31 cellular contexts compared by ENCODE assay signal in genomic region chr4:156496797-156497196, GRCh38.
A peak's percentile ranks its signal among the peaks of the same experiment; 100 is the strongest.
DNase-seq lines count a peak whose midpoint lies in the region; ATAC-seq and TF ChIP-seq lines count a peak whose summit lies in the region.
"Had no signal": no experiment of that assay in that cellular context is flagged by ENCODE, and none has a peak within 500 bp of the region (broad histone marks: within the 10 kb centered on the region; RNA-seq: fewer than 3 reads in every experiment).

No MANE protein-coding gene starts in this region.

- no peaks in the 10 kb centered on the region for H3F3A ChIP-seq in GM23338 (replicated peaks; ENCODE audit: low read depth)

- in situ Hi-C loops in brain microvascular endothelial cell (cut with HindIII; ENCODE audit: low pct_ligation_motif_present, low sequenced_read_pairs) = no loop called here

- H3K4me3 ChIP-seq in ACC112 (ENCODE audit: low read depth, low read length) = 0 out of 2 replicates have a peak overlapping the region, but pooled peaks have one; percentile 0
- H3K4me3 ChIP-seq in GM23338 = no peak overlapping the region
- H3K4me3 ChIP-seq in brain microvascular endothelial cell (ENCODE audit: low read depth, low read length) = no peak overlapping the region
- H3K4me3 ChIP-seq: BLaER1, HAP-1, hepatocyte, left lung, thyroid gland had no signal

- H3K27me3 ChIP-seq in ACC112 (ENCODE audit: insufficient read depth, low read length) (no peaks in the 10 kb centered on the region), GM23338 (ENCODE audit: insufficient read depth) (no peaks in the 10 kb centered on the region), brain microvascular endothelial cell (replicated peaks) (no peaks in the 10 kb centered on the region)
- H3K27me3 ChIP-seq: BLaER1, hepatocyte, left lung, thyroid gland had no signal

- H3K4me2 ChIP-seq in GM23338 = no peak overlapping the region
- H3K4me2 ChIP-seq: BLaER1, hepatocyte, SK-N-SH had no signal

- H3K27me3 Mint-ChIP-seq in GM23338 (ENCODE audit: insufficient read depth, low read depth, poor library complexity) (peaks cover 2% of the 10 kb centered on the region), glutamatergic neuron (ENCODE audit: unreplicated experiment) (peaks cover 4% of the 10 kb centered on the region)

- H3K27ac Mint-ChIP-seq in GM23338 = peak overlapping the region; percentile 8; the same call in 1 of the 2 replicates
- peak overlapping the region; percentile 90 for H3K27ac Mint-ChIP-seq in glutamatergic neuron (ENCODE audit: unreplicated experiment)
- H3K27ac Mint-ChIP-seq: mesothelial cell of epicardium; natural killer cell; T-helper 2 cell treated with Interferon-gamma antibody and Interleukin-4, amounts not matched to agents 5 μg/mL and 100 μg/mL, for 36 hours had no signal

- H3K36me3 ChIP-seq in ACC112 (ENCODE audit: insufficient read depth, low read length) (no peaks in the 10 kb centered on the region), GM23338 (ENCODE audit: insufficient read depth) (no peaks in the 10 kb centered on the region), brain microvascular endothelial cell (replicated peaks) (no peaks in the 10 kb centered on the region)
- H3K36me3 ChIP-seq: BLaER1, HAP-1, left lung, thyroid gland had no signal

- DNase-seq in GM23338 (ENCODE audit: low spot score) = no peak
- peak; percentile 32 for DNase-seq in brain microvascular endothelial cell
- DNase-seq in glutamatergic neuron = no peak
- DNase-seq in left lobe of liver (ENCODE audit: low spot score) = no peak
- no peak for DNase-seq in inferior parietal cortex (ENCODE audit: extremely low spot score)
- no peak for DNase-seq in cerebellar cortex (ENCODE audit: low spot score)
- DNase-seq: activated CD4-positive, alpha-beta T cell treated with anti-CD3 and anti-CD28 coated beads for 48 hours; activated naive CD4-positive, alpha-beta T cell treated with Interleukin-2 at 50 U/mL for 16 hours; activated T-cell treated with anti-CD3 and anti-CD28 coated beads, Interleukin-2, amount 50 U/mL, for 48 hours; amniotic stem cell; Caco-2; dermis blood vessel endothelial cell; DMS79 treated with DMSO at 0.1 percent for 48 hours; foreskin melanocyte; left lung; natural killer cell; NCI-H1092 treated with DMSO at 0.1 percent for 48 hours; NCI-H2029; NCI-H226; NCI-H774; SK-N-SH; stimulated activated naive CD8-positive, alpha-beta T cell treated with anti-CD3 and anti-CD28 coated beads, Interleukin-15, Interleukin-2, amounts not matched to agents 100 U/mL and 50 U/mL, for 24 hours; thyroid gland had no signal

- H3K27ac ChIP-seq in ACC112 (ENCODE audit: low read depth, low read length) (peak overlapping the region; percentile 43), GM23338 (ENCODE audit: low read depth) (no peak overlapping the region), brain microvascular endothelial cell (no peak overlapping the region)
- H3K27ac ChIP-seq: 22Rv1, BLaER1, hepatocyte, left lung, thyroid gland had no signal

- H4K20me1 ChIP-seq in GM23338 (replicated peaks; ENCODE audit: insufficient read depth) = no peaks in the 10 kb centered on the region
- H4K20me1 ChIP-seq: BLaER1 had no signal

- no peak overlapping the region for H3K4me3 Mint-ChIP-seq in GM23338
- H3K4me3 Mint-ChIP-seq in glutamatergic neuron (ENCODE audit: unreplicated experiment) = no peak overlapping the region
- H3K4me3 Mint-ChIP-seq: mesothelial cell of epicardium; natural killer cell; T-helper 2 cell treated with Interferon-gamma antibody and Interleukin-4, amounts not matched to agents 5 μg/mL and 100 μg/mL, for 36 hours had no signal

- H3K4me1 Mint-ChIP-seq in GM23338 = peaks cover 15% of the 10 kb centered on the region
- H3K4me1 Mint-ChIP-seq in glutamatergic neuron (ENCODE audit: low read depth, unreplicated experiment) = peaks cover 38% of the 10 kb centered on the region
- H3K4me1 Mint-ChIP-seq: mesothelial cell of epicardium, natural killer cell had no signal

- no peaks in the 10 kb centered on the region for H3K9me3 Mint-ChIP-seq in GM23338
- peaks cover 7% of the 10 kb centered on the region for H3K9me3 Mint-ChIP-seq in glutamatergic neuron (ENCODE audit: unreplicated experiment)
- H3K9me3 Mint-ChIP-seq: T-helper 2 cell treated with Interferon-gamma antibody and Interleukin-4, amounts not matched to agents 5 μg/mL and 100 μg/mL, for 36 hours had no signal

- H3K4me1 ChIP-seq in ACC112 (ENCODE audit: control insufficient read depth, insufficient read depth, low read length, unreplicated experiment) = peaks cover 45% of the 10 kb centered on the region
- peaks cover 18% of the 10 kb centered on the region for H3K4me1 ChIP-seq in GM23338 (ENCODE audit: insufficient read depth)
- H3K4me1 ChIP-seq: Caco-2, left lung, thyroid gland had no signal

- no peak for ATAC-seq in GM23338
- ATAC-seq in left lobe of liver = no peak
- ATAC-seq in HG03045 (IDR thresholded peaks at IDR 0.05; ENCODE audit: unreplicated experiment) = no peak
- ATAC-seq: left lung; natural killer cell; stimulated activated naive CD8-positive, alpha-beta T cell treated with anti-CD3 and anti-CD28 coated beads, Interleukin-15, Interleukin-2, amounts not matched to agents 100 U/mL and 50 U/mL, for 24 hours had no signal

- no peak for TF ChIP-seq CTCF in GM23338 (conservative IDR thresholded peaks at IDR 0.05; ENCODE audit: low read depth in 2 of 2)
- no peak for TF ChIP-seq CTCF in brain microvascular endothelial cell (IDR thresholded peaks at IDR 0.05; ENCODE audit: low read depth, low read length, missing control alignments)
- no peak for TF ChIP-seq CTCF in glutamatergic neuron (IDR thresholded peaks at IDR 0.05; ENCODE audit: partially characterized antibody, unreplicated experiment)

- H3K79me2 ChIP-seq in ACC112 (ENCODE audit: control insufficient read depth, insufficient read depth, low read length, unreplicated experiment) = no peaks in the 10 kb centered on the region
- no peaks in the 10 kb centered on the region for H3K79me2 ChIP-seq in GM23338 (replicated peaks; ENCODE audit: insufficient read depth)
- H3K79me2 ChIP-seq: hepatocyte had no signal

- no peaks in the 10 kb centered on the region for H3K9me2 ChIP-seq in GM23338 (ENCODE audit: insufficient read depth)
- H3K9me2 ChIP-seq: SK-N-SH had no signal

- H2AFZ ChIP-seq in ACC112 (ENCODE audit: low read length, unreplicated experiment) (peak overlapping the region; percentile 40), GM23338 (peak overlapping the region; percentile 24; the same call in 1 of the 2 replicates)
- H2AFZ ChIP-seq: hepatocyte had no signal

- H3K36me3 Mint-ChIP-seq in GM23338 (ENCODE audit: low read depth) = no peaks in the 10 kb centered on the region
- no peaks in the 10 kb centered on the region for H3K36me3 Mint-ChIP-seq in glutamatergic neuron (ENCODE audit: unreplicated experiment)
- H3K36me3 Mint-ChIP-seq: mesothelial cell of epicardium, natural killer cell had no signal
